ENCODE assay signal across 15 cellular contexts in genomic region chr10:11535376-11535959, GRCh38.
DNase-seq lines count a peak whose midpoint lies in the region; ATAC-seq, FAIRE-seq and TF ChIP-seq lines count a peak whose summit lies in the region.
"Had no signal": no experiment of that assay in that cellular context is flagged by ENCODE, and none has a peak within 500 bp of the region (broad histone marks: within the 10 kb centered on the region; RNA-seq: fewer than 3 reads in every experiment).

No MANE protein-coding gene starts in this region.

- peak; percentile 40 for ATAC-seq in GM21786 (IDR thresholded peaks at IDR 0.05; ENCODE audit: unreplicated experiment)

- intact Hi-C loops in sigmoid colon (cut with DNase I): no loop called here

- H3K36me3 Mint-ChIP-seq in IgD-negative memory B cell (peaks cover 4% of the 10 kb centered on the region), neural progenitor cell (no peaks in the 10 kb centered on the region)
- H3K36me3 Mint-ChIP-seq: CD4-positive, CD25-positive, alpha-beta regulatory T cell had no signal

- peaks cover 3% of the 10 kb centered on the region for H3F3A ChIP-seq in neural progenitor cell (ENCODE audit: low read depth)

- H3K27me3 ChIP-seq in neural progenitor cell: no peaks in the 10 kb centered on the region
- no peaks in the 10 kb centered on the region for H3K27me3 ChIP-seq in sigmoid colon
- H3K27me3 ChIP-seq: ascending aorta, MG63, neutrophil had no signal

- H3K36me3 ChIP-seq in neural progenitor cell (no peaks in the 10 kb centered on the region), sigmoid colon (no peaks in the 10 kb centered on the region)
- H3K36me3 ChIP-seq: ascending aorta, MG63, neutrophil had no signal

- WGBS in sigmoid colon, 2 donors: 70 to 90% methylated on average over 5 of the region's 5 CpGs

- no peaks in the 10 kb centered on the region for H3K9me3 ChIP-seq in neural progenitor cell (ENCODE audit: low read depth)
- no peaks in the 10 kb centered on the region for H3K9me3 ChIP-seq in sigmoid colon
- H3K9me3 ChIP-seq: ascending aorta, MG63, neutrophil had no signal

- H3K4me2 ChIP-seq in neural progenitor cell: peak overlapping the region; percentile 43
- H3K4me2 ChIP-seq: PC-9 had no signal

- no peak overlapping the region for H3K4me3 ChIP-seq in neural progenitor cell
- no peak overlapping the region for H3K4me3 ChIP-seq in sigmoid colon
- H3K4me3 ChIP-seq: ascending aorta, lung, MG63, PC-9 had no signal

- no peak overlapping the region for H2AFZ ChIP-seq in neural progenitor cell (replicated peaks)
- H2AFZ ChIP-seq: PC-9 had no signal

- no peak for DNase-seq in GM18507 (ENCODE audit: extremely low spot score, insufficient read length, low read depth)
- DNase-seq in neural progenitor cell (ENCODE audit: low spot score): peak; percentile 20
- DNase-seq in GM10266 (ENCODE audit: extremely low spot score): no peak
- no peak for DNase-seq in SW480 (ENCODE audit: low spot score)
- no peak for DNase-seq in amygdala (lab: John Stamatoyannopoulos, UW)
- DNase-seq in sigmoid colon: no peak
- DNase-seq: CD4-positive, CD25-positive, alpha-beta regulatory T cell; MG63; PC-9 had no signal

- peak; percentile 82 for FAIRE-seq in GM18507 (lab: Jason Lieb, UNC)

- H3K4me1 Mint-ChIP-seq in IgD-negative memory B cell (peaks cover 69 to 80% (median 73%) of the 10 kb centered on the region in 3 donors), neural progenitor cell (peaks cover 40% of the 10 kb centered on the region)

- H3K27me3 Mint-ChIP-seq in IgD-negative memory B cell: no peaks in the 10 kb centered on the region
- peaks cover 2% of the 10 kb centered on the region for H3K27me3 Mint-ChIP-seq in neural progenitor cell (ENCODE audit: insufficient read depth, low read depth)
- H3K27me3 Mint-ChIP-seq: dendritic cell treated with granulocyte-macrophage colony-stimulating factor and Interleukin-4, amounts not matched to agents 40 ng/mL and 50 ng/mL, for 4 days had no signal

- H3K4me1 ChIP-seq in neural progenitor cell (peaks cover 39% of the 10 kb centered on the region), sigmoid colon (peaks cover 0 to 4% (median 0%) of the 10 kb centered on the region in 4 donors)

- peaks cover 98% of the 10 kb centered on the region for H3K79me2 ChIP-seq in neural progenitor cell (ENCODE audit: low read depth)

- H3K4me3 Mint-ChIP-seq in IgD-negative memory B cell (peak overlapping the region; percentile 51 to 86 (median 78)), neural progenitor cell (no peak overlapping the region)
- H3K4me3 Mint-ChIP-seq: CD4-positive, CD25-positive, alpha-beta regulatory T cell; dendritic cell treated with granulocyte-macrophage colony-stimulating factor and Interleukin-4, amounts not matched to agents 40 ng/mL and 50 ng/mL, for 4 days had no signal

- H3K27ac Mint-ChIP-seq in IgD-negative memory B cell (peak overlapping the region; percentile 60 to 93 (median 70)), neural progenitor cell (no peak overlapping the region)
- H3K27ac Mint-ChIP-seq: CD4-positive, CD25-positive, alpha-beta regulatory T cell; dendritic cell treated with granulocyte-macrophage colony-stimulating factor and Interleukin-4, amounts not matched to agents 40 ng/mL and 50 ng/mL, for 4 days had no signal

- no peak for TF ChIP-seq CTCF in neural progenitor cell (IDR thresholded peaks at IDR 0.05)
- TF ChIP-seq CTCF in GM10266 (IDR thresholded peaks at IDR 0.05; ENCODE audit: control insufficient read depth, insufficient read depth, low read depth, missing control alignments): no peak
- TF ChIP-seq CTCF in sigmoid colon (IDR thresholded peaks at IDR 0.05): no peak

- H3K27ac ChIP-seq in neural progenitor cell (no peak overlapping the region), sigmoid colon (no peak overlapping the region)
- H3K27ac ChIP-seq: ascending aorta, neutrophil, PC-9 had no signal

- H3K9ac ChIP-seq in neural progenitor cell: no peak overlapping the region

- H3K9me3 Mint-ChIP-seq in IgD-negative memory B cell: no peaks in the 10 kb centered on the region
- no peaks in the 10 kb centered on the region for H3K9me3 Mint-ChIP-seq in neural progenitor cell
- H3K9me3 Mint-ChIP-seq: dendritic cell treated with granulocyte-macrophage colony-stimulating factor and Interleukin-4, amounts not matched to agents 40 ng/mL and 50 ng/mL, for 4 days had no signal

- peaks cover 70% of the 10 kb centered on the region for H4K20me1 ChIP-seq in neural progenitor cell (ENCODE audit: low read depth)

- no peak for TF ChIP-seq POLR2A in sigmoid colon (IDR thresholded peaks at IDR 0.05)

- no peak for TF ChIP-seq EP300 in sigmoid colon (IDR thresholded peaks at IDR 0.05)
